Comparison of ENCODE assay signal across 1 cellular context in the genomic region with DNA sequence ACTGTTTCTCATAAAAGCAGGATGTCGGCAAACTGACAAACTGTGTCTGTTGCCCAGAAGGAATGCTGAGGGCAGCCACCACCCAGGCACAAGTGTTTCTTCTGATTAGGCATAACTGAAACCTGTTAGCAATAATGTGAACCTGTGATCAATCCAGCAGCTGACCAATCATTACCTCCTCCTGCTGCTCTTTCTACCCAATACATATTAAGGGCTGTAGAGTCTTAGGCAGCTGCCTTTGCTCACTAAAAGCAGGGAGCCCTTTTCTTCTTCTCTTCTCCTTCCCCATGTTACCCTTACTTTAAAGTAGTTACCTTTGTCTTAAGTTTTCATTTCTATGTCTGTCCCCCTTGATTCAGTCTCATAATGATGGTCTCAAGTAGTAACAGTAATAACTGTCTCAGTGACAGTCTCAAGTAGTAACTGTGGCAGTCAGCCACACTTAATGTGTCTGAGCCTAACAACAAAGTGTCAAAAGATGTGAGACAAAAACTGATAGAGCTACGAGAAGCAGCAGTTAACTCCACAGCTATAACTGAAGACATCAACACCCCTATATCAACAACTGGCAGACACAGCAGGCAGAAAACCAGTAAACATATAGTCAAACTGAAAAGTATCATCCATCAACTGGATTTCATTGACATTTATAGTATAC.
TF ChIP-seq lines count a peak whose summit lies in the region.

No MANE protein-coding gene starts in this region.

TF ChIP-seq in K562, 482 proteins besides CTCF, POLR2A, EP300 and RAD21 (continued from another document and continues in another):
- TF ChIP-seq MEF2D (tag; conservative IDR thresholded peaks at IDR 0.05; ENCODE audit: low read depth) = peak; percentile 36; the same call in 1 of the 2 replicates
- TF ChIP-seq ZNF407 (IDR thresholded peaks at IDR 0.05; ENCODE audit: low read depth) = no peak; the same call in 1 of the 2 replicates
- no peak for TF ChIP-seq SAP30 (IDR thresholded peaks at IDR 0.05; ENCODE audit: borderline replicate concordance, insufficient read depth, low read depth, low read length, poor library complexity, severe bottlenecking)
- TF ChIP-seq PCBP2 (IDR thresholded peaks at IDR 0.05; ENCODE audit: low read depth, low read length, poor library complexity, severe bottlenecking) = no peak
- no peak for TF ChIP-seq ZNF695 (CRISPR knock-in tag; IDR thresholded peaks at IDR 0.05)
- peak; percentile 28; the same call in 1 of the 2 replicates for TF ChIP-seq SMARCA4 (IDR thresholded peaks at IDR 0.05)
- TF ChIP-seq NR4A1 (CRISPR knock-in tag; IDR thresholded peaks at IDR 0.05) = no peak
- TF ChIP-seq NR4A1 (tag; IDR thresholded peaks at IDR 0.05) = no peak
- TF ChIP-seq, protein P1, sequence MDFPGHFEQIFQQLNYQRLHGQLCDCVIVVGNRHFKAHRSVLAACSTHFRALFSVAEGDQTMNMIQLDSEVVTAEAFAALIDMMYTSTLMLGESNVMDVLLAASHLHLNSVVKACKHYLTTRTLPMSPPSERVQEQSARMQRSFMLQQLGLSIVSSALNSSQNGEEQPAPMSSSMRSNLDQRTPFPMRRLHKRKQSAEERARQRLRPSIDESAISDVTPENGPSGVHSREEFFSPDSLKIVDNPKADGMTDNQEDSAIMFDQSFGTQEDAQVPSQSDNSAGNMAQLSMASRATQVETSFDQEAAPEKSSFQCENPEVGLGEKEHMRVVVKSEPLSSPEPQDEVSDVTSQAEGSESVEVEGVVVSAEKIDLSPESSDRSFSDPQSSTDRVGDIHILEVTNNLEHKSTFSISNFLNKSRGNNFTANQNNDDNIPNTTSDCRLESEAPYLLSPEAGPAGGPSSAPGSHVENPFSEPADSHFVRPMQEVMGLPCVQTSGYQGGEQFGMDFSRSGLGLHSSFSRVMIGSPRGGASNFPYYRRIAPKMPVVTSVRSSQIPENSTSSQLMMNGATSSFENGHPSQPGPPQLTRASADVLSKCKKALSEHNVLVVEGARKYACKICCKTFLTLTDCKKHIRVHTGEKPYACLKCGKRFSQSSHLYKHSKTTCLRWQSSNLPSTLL (IDR thresholded peaks at IDR 0.05) = no peak
- no peak for TF ChIP-seq MED1 (CRISPR knock-in tag; IDR thresholded peaks at IDR 0.05; ENCODE audit: borderline replicate concordance)
- TF ChIP-seq HBP1 (CRISPR knock-in tag; IDR thresholded peaks at IDR 0.05) = 0 out of 2 replicates have a peak, but pooled peaks have one; percentile 20
- TF ChIP-seq CLOCK (CRISPR knock-in tag; IDR thresholded peaks at IDR 0.05; ENCODE audit: borderline replicate concordance) = no peak
- 0 out of 4 replicates have a peak, but pooled peaks of 1 of the 2 experiments have one; percentile 13 for TF ChIP-seq UBTF (IDR thresholded peaks at IDR 0.05; ENCODE audit: borderline replicate concordance in 1 of 2, low read depth in 2 of 2, low read length in 2 of 2)
- TF ChIP-seq ETV6 (IDR thresholded peaks at IDR 0.05; ENCODE audit: borderline replicate concordance in 1 of 2, low read depth in 2 of 2, low read length in 1 of 2) = no peak
- TF ChIP-seq ETV6 (CRISPR knock-in tag; IDR thresholded peaks at IDR 0.05; ENCODE audit: borderline replicate concordance) = no peak
- TF ChIP-seq XRCC5 (IDR thresholded peaks at IDR 0.05; ENCODE audit: low read depth, low read length) = no peak
- TF ChIP-seq, protein P2, sequence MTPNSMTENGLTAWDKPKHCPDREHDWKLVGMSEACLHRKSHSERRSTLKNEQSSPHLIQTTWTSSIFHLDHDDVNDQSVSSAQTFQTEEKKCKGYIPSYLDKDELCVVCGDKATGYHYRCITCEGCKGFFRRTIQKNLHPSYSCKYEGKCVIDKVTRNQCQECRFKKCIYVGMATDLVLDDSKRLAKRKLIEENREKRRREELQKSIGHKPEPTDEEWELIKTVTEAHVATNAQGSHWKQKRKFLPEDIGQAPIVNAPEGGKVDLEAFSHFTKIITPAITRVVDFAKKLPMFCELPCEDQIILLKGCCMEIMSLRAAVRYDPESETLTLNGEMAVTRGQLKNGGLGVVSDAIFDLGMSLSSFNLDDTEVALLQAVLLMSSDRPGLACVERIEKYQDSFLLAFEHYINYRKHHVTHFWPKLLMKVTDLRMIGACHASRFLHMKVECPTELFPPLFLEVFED (CRISPR knock-in tag; conservative IDR thresholded peaks at IDR 0.05) = 0 out of 2 replicates have a peak, but pooled peaks have one; percentile 25
- TF ChIP-seq ZNF41 (CRISPR knock-in tag; conservative IDR thresholded peaks at IDR 0.05) = no peak
- TF ChIP-seq CBX3 (IDR thresholded peaks at IDR 0.05; ENCODE audit: borderline replicate concordance in 1 of 2, low read length in 2 of 2) = 0 out of 3 replicates have a peak, but pooled peaks of 1 of the 2 experiments have one; percentile 39
- no peak for TF ChIP-seq SRSF7 (optimal IDR thresholded peaks at IDR 0.05; ENCODE audit: low read depth, low read length)
- 0 out of 4 replicates have a peak, but pooled peaks of 1 of the 2 experiments have one; percentile 26 for TF ChIP-seq MNT (conservative IDR thresholded peaks at IDR 0.05)
- TF ChIP-seq, protein P3, sequence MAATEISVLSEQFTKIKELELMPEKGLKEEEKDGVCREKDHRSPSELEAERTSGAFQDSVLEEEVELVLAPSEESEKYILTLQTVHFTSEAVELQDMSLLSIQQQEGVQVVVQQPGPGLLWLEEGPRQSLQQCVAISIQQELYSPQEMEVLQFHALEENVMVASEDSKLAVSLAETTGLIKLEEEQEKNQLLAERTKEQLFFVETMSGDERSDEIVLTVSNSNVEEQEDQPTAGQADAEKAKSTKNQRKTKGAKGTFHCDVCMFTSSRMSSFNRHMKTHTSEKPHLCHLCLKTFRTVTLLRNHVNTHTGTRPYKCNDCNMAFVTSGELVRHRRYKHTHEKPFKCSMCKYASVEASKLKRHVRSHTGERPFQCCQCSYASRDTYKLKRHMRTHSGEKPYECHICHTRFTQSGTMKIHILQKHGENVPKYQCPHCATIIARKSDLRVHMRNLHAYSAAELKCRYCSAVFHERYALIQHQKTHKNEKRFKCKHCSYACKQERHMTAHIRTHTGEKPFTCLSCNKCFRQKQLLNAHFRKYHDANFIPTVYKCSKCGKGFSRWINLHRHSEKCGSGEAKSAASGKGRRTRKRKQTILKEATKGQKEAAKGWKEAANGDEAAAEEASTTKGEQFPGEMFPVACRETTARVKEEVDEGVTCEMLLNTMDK (IDR thresholded peaks at IDR 0.05; ENCODE audit: borderline replicate concordance, insufficient read depth, low read depth, low read length, poor library complexity, severe bottlenecking) = no peak
- no peak for TF ChIP-seq ZNF347 (CRISPR knock-in tag; IDR thresholded peaks at IDR 0.05; ENCODE audit: low read depth)
- no peak; the same call in 1 of the 2 replicates for TF ChIP-seq SMARCA5 (IDR thresholded peaks at IDR 0.05)
- no peak for TF ChIP-seq SNRNP70 (optimal IDR thresholded peaks at IDR 0.05; ENCODE audit: low read depth, low read length)
- no peak for TF ChIP-seq ZNF274 (IDR thresholded peaks at IDR 0.05; ENCODE audit: borderline replicate concordance, low read depth, low read length)
- TF ChIP-seq FOXK2 (conservative IDR thresholded peaks at IDR 0.05 in 1 of 2, IDR thresholded peaks at IDR 0.05 in 1 of 2; ENCODE audit: low read depth in 2 of 2) = peak; percentile 77 to 86
- no peak for TF ChIP-seq RFX7 (CRISPR knock-in tag; IDR thresholded peaks at IDR 0.05)
